1 cellular context compared by ENCODE assay signal in genomic region chr1:99727575-99728190, GRCh38.
TF ChIP-seq lines count a peak whose summit lies in the region.

No MANE protein-coding gene starts in this region.

TF ChIP-seq in K562, 482 proteins besides CTCF, POLR2A, EP300 and RAD21 (continued from another document):
- TF ChIP-seq DEAF1 (CRISPR knock-in tag; IDR thresholded peaks at IDR 0.05) (no peak), RFX7 (CRISPR knock-in tag; IDR thresholded peaks at IDR 0.05) (no peak), MEF2A (IDR thresholded peaks at IDR 0.05; ENCODE audit: control insufficient read depth, low read depth, low read length) (no peak), FOSL1 (tag; conservative IDR thresholded peaks at IDR 0.05) (peak; percentile 57), DNMT1 (IDR thresholded peaks at IDR 0.05) (no peak), CAMTA2 (CRISPR knock-in tag; conservative IDR thresholded peaks at IDR 0.05) (no peak), RNF219 (CRISPR knock-in tag; IDR thresholded peaks at IDR 0.05) (no peak), ZFP30 (CRISPR knock-in tag; IDR thresholded peaks at IDR 0.05; ENCODE audit: borderline replicate concordance) (no peak), MAFG (tag; conservative IDR thresholded peaks at IDR 0.05) (0 out of 2 replicates have a peak, but pooled peaks have one; percentile 22), SRSF1 (IDR thresholded peaks at IDR 0.05; ENCODE audit: low read depth, low read length) (no peak), PYGO2 (tag; IDR thresholded peaks at IDR 0.05) (no peak)
TF ChIP-seq in K562: peak in this region for 7.
